Comparison of ENCODE assay signal across 1 cellular context in the genomic region with DNA sequence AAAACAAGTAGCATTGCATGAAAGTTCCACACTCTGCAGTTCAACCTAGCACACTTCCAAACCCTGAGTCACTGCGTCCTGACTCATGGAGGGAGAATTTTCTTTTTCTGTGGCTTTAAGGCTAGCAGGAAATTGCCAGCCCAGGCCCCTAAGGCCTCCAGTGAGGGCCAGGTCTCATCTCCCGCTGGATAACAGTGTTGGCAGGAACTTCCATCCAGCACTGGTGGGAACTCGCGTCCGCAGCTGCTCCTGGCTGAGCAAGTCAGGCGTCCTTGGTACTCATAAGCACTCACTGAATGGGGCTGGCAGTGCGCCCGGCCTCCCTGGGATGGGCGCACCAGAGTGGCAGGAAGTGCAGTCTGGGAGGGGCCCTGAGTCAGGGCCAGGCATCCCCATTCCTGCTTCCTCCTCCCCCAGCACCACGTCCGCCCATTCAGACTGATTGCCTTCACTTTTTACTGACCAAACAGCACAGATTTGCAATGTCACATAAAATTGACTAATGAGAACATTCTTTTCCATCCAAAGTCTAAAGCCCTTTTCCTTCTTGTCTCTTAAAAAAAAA.
TF ChIP-seq lines count a peak whose summit lies in the region.

No MANE protein-coding gene starts in this region.

TF ChIP-seq in SK-N-SH, 30 proteins besides CTCF, POLR2A, EP300 and RAD21 (continued from another document):
- no peak for TF ChIP-seq RCOR1 (IDR thresholded peaks at IDR 0.05; ENCODE audit: low read length)
- peak; percentile 81; the same call in 1 of the 2 replicates for TF ChIP-seq TAF1 (IDR thresholded peaks at IDR 0.05; ENCODE audit: borderline replicate concordance, low read depth, low read length)
- no peak for TF ChIP-seq FOXJ3 (CRISPR knock-in tag; IDR thresholded peaks at IDR 0.05)
- TF ChIP-seq, protein P1, sequence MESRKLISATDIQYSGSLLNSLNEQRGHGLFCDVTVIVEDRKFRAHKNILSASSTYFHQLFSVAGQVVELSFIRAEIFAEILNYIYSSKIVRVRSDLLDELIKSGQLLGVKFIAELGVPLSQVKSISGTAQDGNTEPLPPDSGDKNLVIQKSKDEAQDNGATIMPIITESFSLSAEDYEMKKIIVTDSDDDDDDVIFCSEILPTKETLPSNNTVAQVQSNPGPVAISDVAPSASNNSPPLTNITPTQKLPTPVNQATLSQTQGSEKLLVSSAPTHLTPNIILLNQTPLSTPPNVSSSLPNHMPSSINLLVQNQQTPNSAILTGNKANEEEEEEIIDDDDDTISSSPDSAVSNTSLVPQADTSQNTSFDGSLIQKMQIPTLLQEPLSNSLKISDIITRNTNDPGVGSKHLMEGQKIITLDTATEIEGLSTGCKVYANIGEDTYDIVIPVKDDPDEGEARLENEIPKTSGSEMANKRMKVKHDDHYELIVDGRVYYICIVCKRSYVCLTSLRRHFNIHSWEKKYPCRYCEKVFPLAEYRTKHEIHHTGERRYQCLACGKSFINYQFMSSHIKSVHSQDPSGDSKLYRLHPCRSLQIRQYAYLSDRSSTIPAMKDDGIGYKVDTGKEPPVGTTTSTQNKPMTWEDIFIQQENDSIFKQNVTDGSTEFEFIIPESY (IDR thresholded peaks at IDR 0.05; ENCODE audit: borderline replicate concordance, low read depth) = peak; percentile 81; the same call in 1 of the 2 replicates
- TF ChIP-seq EZH2phosphoT487 (IDR thresholded peaks at IDR 0.05; ENCODE audit: borderline replicate concordance, low read depth) = no peak
- no peak for TF ChIP-seq CHD2 (IDR thresholded peaks at IDR 0.05; ENCODE audit: low read length, partially characterized antibody)
- peak; percentile 48 for TF ChIP-seq REST (IDR thresholded peaks at IDR 0.05; ENCODE audit: low read depth, low read length)
- TF ChIP-seq NFIC (IDR thresholded peaks at IDR 0.05; ENCODE audit: borderline replicate concordance) = peak; percentile 97
- TF ChIP-seq POLR2AphosphoS5 (IDR thresholded peaks at IDR 0.05; ENCODE audit: low read depth, low read length) = peak; percentile 66; the same call in 1 of the 2 replicates
- peak; percentile 32; the same call in 1 of the 2 replicates for TF ChIP-seq MXI1 (IDR thresholded peaks at IDR 0.05; ENCODE audit: low read depth, low read length)
- TF ChIP-seq ELF1 (IDR thresholded peaks at IDR 0.05) = peak; percentile 72; the same call in 1 of the 2 replicates
- peak; percentile 89 for TF ChIP-seq PBX3 (IDR thresholded peaks at IDR 0.05)
- peak; percentile 71; the same call in 1 of the 2 replicates for TF ChIP-seq SIN3A (IDR thresholded peaks at IDR 0.05; ENCODE audit: borderline replicate concordance, low read depth, low read length)
- TF ChIP-seq GATA2 (CRISPR knock-in tag; IDR thresholded peaks at IDR 0.05) = no peak
- peak; percentile 71; the same call in 1 of the 2 replicates for TF ChIP-seq MEF2A (IDR thresholded peaks at IDR 0.05; ENCODE audit: borderline replicate concordance, low read depth)
- peak; percentile 93 for TF ChIP-seq JUND (IDR thresholded peaks at IDR 0.05)
TF ChIP-seq in SK-N-SH: peak in this region for 18.
